ENCODE assay signal across 9 cellular contexts in the genomic region with DNA sequence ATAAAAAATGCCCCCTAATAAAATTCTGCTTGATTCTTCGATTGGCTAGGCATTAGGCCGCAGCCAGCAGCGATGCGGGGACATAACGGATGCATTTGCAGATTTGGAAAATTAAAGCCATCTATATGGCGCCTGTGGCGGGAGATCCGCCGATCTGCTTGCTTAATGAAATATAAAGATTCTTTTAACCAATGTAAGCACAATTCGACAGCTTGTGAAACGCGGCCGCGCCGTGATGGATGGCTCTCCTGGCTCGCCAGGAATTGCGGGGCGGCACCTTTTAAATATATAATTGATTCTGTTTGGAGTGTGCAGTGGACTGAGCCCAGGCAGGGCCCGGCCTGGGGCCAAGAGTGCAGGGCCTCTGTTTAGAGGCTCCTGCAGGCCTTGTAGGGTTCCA. TPM values are rescaled to one million over a fixed set of nuclear protein-coding genes. Genes with fewer than 3 reads are reported as not detected.
"Had no signal": no experiment of that assay in that cellular context is flagged by ENCODE, and none has a peak within 500 bp of the region (broad histone marks: within the 10 kb centered on the region; RNA-seq: fewer than 3 reads in every experiment).

No MANE protein-coding gene starts in this region.

- FAIRE-seq: G401.6, GM12878, GM12891, GM12892, GM18507, GM19239 had no signal

- H3K4me3 ChIP-seq: GM12878 had no signal

- ATAC-seq: GM12878 had no signal

- DNase-seq: GDM1, GF-D8 had no signal

RNA-seq across cellular contexts. Expression of gene DMBX1, which starts 8.0 kb away (rescaled TPM):
- total RNA-seq: GM12878 had no signal

RNA-seq across cellular contexts. Expression of gene KNCN, which starts 53.8 kb away (rescaled TPM):
- total RNA-seq: G401, GM12878 had no signal
- polyA plus RNA-seq: GM12878 had no signal
